In genomic region chr5:146588806-146589355, GRCh38 we compare ENCODE assay signal across 22 cellular contexts.
"Had no signal": no experiment of that assay in that cellular context is flagged by ENCODE, and none has a peak within 500 bp of the region (broad histone marks: within the 10 kb centered on the region; RNA-seq: fewer than 3 reads in every experiment).

No MANE protein-coding gene starts in this region.

- H3K36me3 Mint-ChIP-seq: activated naive CD8-positive, alpha-beta T cell; WTC11 had no signal

- H3K27me3 ChIP-seq: body of pancreas, esophagus muscularis mucosa, gastroesophageal sphincter, right lobe of liver, upper lobe of left lung had no signal

- H3K4me1 Mint-ChIP-seq: activated CD4-positive, alpha-beta T cell treated with anti-CD3 and anti-CD28 coated beads for 36 hours; mesothelial cell of epicardium; nephron; WTC11 had no signal

- DNase-seq: activated CD4-positive, alpha-beta T cell treated with anti-CD3 and anti-CD28 coated beads for 36 hours; activated CD4-positive, alpha-beta T cell treated with anti-CD3 and anti-CD28 coated beads, Interleukin-2, amount 50 U/mL, for 48 hours; activated gamma-delta T cell treated with Interleukin-2 at 50 U/mL for 16 hours; activated T-cell treated with anti-CD3 and anti-CD28 coated beads for 4 hours; body of pancreas; central memory CD4-positive, alpha-beta T cell; effector CD8-positive, alpha-beta T cell; right lobe of liver; small intestine; stimulated activated CD4-positive, alpha-beta T cell treated with anti-CD3 and anti-CD28 coated beads, Interleukin-15, amount 100 ng/mL, for 24 hours; stimulated activated CD4-positive, alpha-beta T cell treated with anti-CD3 and anti-CD28 coated beads, Interleukin-2, amount 100 ng/mL, for 48 hours; SW 1271; upper lobe of left lung had no signal

- H3K27ac Mint-ChIP-seq: activated CD4-positive, alpha-beta T cell treated with anti-CD3 and anti-CD28 coated beads for 36 hours; activated naive CD8-positive, alpha-beta T cell; activated T-helper 1 cell treated with anti-CD3 and anti-CD28 coated beads, Interleukin-12 subunit alpha, Interleukin-12 subunit beta, Interleukin-2, Interleukin-4 antibody, amounts not matched to agents 30 ng/mL and 10 ng/mL and 1 ng/mL, durations not matched to agents 14 hours and 24 hours and 36 hours; mesothelial cell of epicardium; nephron; stimulated activated naive CD8-positive, alpha-beta T cell treated with anti-CD3 and anti-CD28 coated beads, Interleukin-15, Interleukin-2, amounts not matched to agents 100 ng/mL and 50 ng/mL, for 24 hours; WTC11 had no signal

- H3K27me3 Mint-ChIP-seq: stimulated activated naive CD8-positive, alpha-beta T cell treated with anti-CD3 and anti-CD28 coated beads, Interleukin-15, Interleukin-2, amounts not matched to agents 100 ng/mL and 50 ng/mL, for 24 hours had no signal

- H3K36me3 ChIP-seq: esophagus muscularis mucosa, gastroesophageal sphincter, right lobe of liver, upper lobe of left lung had no signal

- ATAC-seq: activated CD4-positive, alpha-beta T cell treated with anti-CD3 and anti-CD28 coated beads for 36 hours; body of pancreas; gastroesophageal sphincter; right lobe of liver; WTC11 had no signal

- H3K4me3 Mint-ChIP-seq: activated CD4-positive, alpha-beta T cell treated with anti-CD3 and anti-CD28 coated beads for 36 hours; activated naive CD8-positive, alpha-beta T cell; activated T-helper 1 cell treated with anti-CD3 and anti-CD28 coated beads, Interleukin-12 subunit alpha, Interleukin-12 subunit beta, Interleukin-2, Interleukin-4 antibody, amounts not matched to agents 30 ng/mL and 10 ng/mL and 1 ng/mL, durations not matched to agents 14 hours and 24 hours and 36 hours; mesothelial cell of epicardium; nephron; stimulated activated naive CD8-positive, alpha-beta T cell treated with anti-CD3 and anti-CD28 coated beads, Interleukin-15, Interleukin-2, amounts not matched to agents 100 ng/mL and 50 ng/mL, for 24 hours; WTC11 had no signal

- H3K9me3 ChIP-seq: body of pancreas, esophagus muscularis mucosa, gastroesophageal sphincter, right lobe of liver, upper lobe of left lung had no signal

- H3K4me1 ChIP-seq: esophagus muscularis mucosa, gastroesophageal sphincter, right lobe of liver, upper lobe of left lung had no signal

- H3K4me3 ChIP-seq: body of pancreas, esophagus muscularis mucosa, gastroesophageal sphincter, lung, right lobe of liver, upper lobe of left lung had no signal

- H3K27ac ChIP-seq: body of pancreas, esophagus muscularis mucosa, gastroesophageal sphincter, right lobe of liver, upper lobe of left lung had no signal

- H3K9me3 Mint-ChIP-seq: activated T-helper 1 cell treated with anti-CD3 and anti-CD28 coated beads, Interleukin-12 subunit alpha, Interleukin-12 subunit beta, Interleukin-2, Interleukin-4 antibody, amounts not matched to agents 30 ng/mL and 10 ng/mL and 1 ng/mL, durations not matched to agents 14 hours and 24 hours and 36 hours; mesothelial cell of epicardium; nephron; stimulated activated naive CD8-positive, alpha-beta T cell treated with anti-CD3 and anti-CD28 coated beads, Interleukin-15, Interleukin-2, amounts not matched to agents 100 ng/mL and 50 ng/mL, for 24 hours; WTC11 had no signal
